ENCODE assay signal across 18 cellular contexts in genomic region chr9:125461501-125462190, GRCh38.
DNase-seq lines count a peak whose midpoint lies in the region; ATAC-seq, FAIRE-seq and TF ChIP-seq lines count a peak whose summit lies in the region.
"Had no signal": no experiment of that assay in that cellular context is flagged by ENCODE, and none has a peak within 500 bp of the region (broad histone marks: within the 10 kb centered on the region; RNA-seq: fewer than 3 reads in every experiment).

No MANE protein-coding gene starts in this region.

- H3K36me3 Mint-ChIP-seq in nephron (ENCODE audit: low read depth) = peaks cover 43% of the 10 kb centered on the region

- 0 out of 4 replicates have a peak overlapping the region, but pooled peaks of 1 of the 2 experiments have one; percentile 19 for H4K8ac ChIP-seq in IMR-90 (ENCODE audit: low read depth in 2 of 2, low read length in 2 of 2)

- peak overlapping the region; percentile 46; the same call in 1 of the 3 replicates for H2BK15ac ChIP-seq in IMR-90 (ENCODE audit: low read depth, low read length)

- H3K36me3 ChIP-seq in IMR-90 (ENCODE audit: control insufficient read depth, insufficient read depth, low read length) (no peaks in the 10 kb centered on the region), bronchial epithelial cell (ENCODE audit: control insufficient read depth, insufficient read depth, low read length) (peaks cover 2% of the 10 kb centered on the region), rectal smooth muscle tissue (ENCODE audit: control insufficient read depth, insufficient read depth, low read length) (peaks cover 3% of the 10 kb centered on the region), H7 (replicated peaks; ENCODE audit: control insufficient read depth, insufficient read depth, low read length) (no peaks in the 10 kb centered on the region; the same call in 1 of the 2 replicates)

- 86% methylated on average over 2 of the region's 8 CpGs; no CpG with 5 or more reads in 1 of the 2 experiments for WGBS in IMR-90 (ENCODE audit: extremely low coverage in 2 of 2, insufficient read length in 1 of 2), 2 experiments

- H2AK9ac ChIP-seq in IMR-90 (replicated peaks; ENCODE audit: low read depth, low read length, poor library complexity) = no peak overlapping the region

- peaks cover 28% of the 10 kb centered on the region for H3K4me1 Mint-ChIP-seq in nephron

- ATAC-seq in IMR-90 (ENCODE audit: low read depth) = no peak
- ATAC-seq in HG03280 (IDR thresholded peaks at IDR 0.05; ENCODE audit: unreplicated experiment) = no peak
- no peak for ATAC-seq in activated CD4-positive, CD25-positive, alpha-beta regulatory T cell treated with anti-CD3 and anti-CD28 coated beads, Interleukin-2, amount 50 U/mL, for 24 hours

- intact Hi-C loops in IMR-90 (cut with micrococcal nuclease) = loop anchor here (5.0 kb wide), 1 partner anchor 86 kb away; no protein-coding TSS in a partner anchor

- 0 out of 2 replicates have a peak overlapping the region, but pooled peaks have one; percentile 10 for H4K5ac ChIP-seq in IMR-90 (ENCODE audit: low read depth, low read length)

- dilution Hi-C loops in IMR-90 (cut with HindIII; ENCODE audit: low sequenced_read_pairs, unreplicated experiment) = no loop called here

- no peak for TF ChIP-seq RAD21 in IMR-90 (IDR thresholded peaks at IDR 0.05; ENCODE audit: low read length)

- H4K20me1 ChIP-seq in IMR-90 (ENCODE audit: insufficient read depth, low read length) = peaks cover 19% of the 10 kb centered on the region

- peak overlapping the region; percentile 39 for H2BK120ac ChIP-seq in IMR-90 (ENCODE audit: low read depth, low read length)

- no peak for DNase-seq in IMR-90
- DNase-seq in bronchial epithelial cell (ENCODE audit: low read depth) = no peak
- no peak for DNase-seq in NAMALWA (ENCODE audit: low spot score)
- DNase-seq in H7 = no peak
- DNase-seq: ACHN, Caco-2, DMS153, NCI-H2171 treated with DMSO at 0.1 percent for 48 hours, NCI-H446 treated with DMSO at 0.1 percent for 48 hours, NCI-H748 treated with DMSO at 0.1 percent for 48 hours, RPMI8226, SIG-M5 had no signal

- no peak overlapping the region; the same call in 1 of the 2 replicates for H3K4me2 ChIP-seq in IMR-90 (ENCODE audit: low read depth, low read length)

- peaks cover 3% of the 10 kb centered on the region for H3K9me3 ChIP-seq in IMR-90 (ENCODE audit: control insufficient read depth, insufficient read depth, low read length)

- H3K14ac ChIP-seq in IMR-90 (replicated peaks; ENCODE audit: low read depth, low read length) = peak overlapping the region; percentile 53; the same call in 1 of the 2 replicates

- peak overlapping the region; percentile 45; the same call in 1 of the 2 replicates for H4K91ac ChIP-seq in IMR-90 (ENCODE audit: insufficient read depth, low read depth, low read length)

- no peak for TF ChIP-seq POLR2A in IMR-90 (IDR thresholded peaks at IDR 0.05; ENCODE audit: low read depth, low read length)

- H3K56ac ChIP-seq in IMR-90 (ENCODE audit: extremely low read depth, insufficient read depth, low read length) = no peak overlapping the region

- H3K4me1 ChIP-seq in IMR-90 (ENCODE audit: control insufficient read depth, insufficient read depth, low read length) (peaks cover 17% of the 10 kb centered on the region), rectal smooth muscle tissue (ENCODE audit: control insufficient read depth, insufficient read depth, low read length) (no peaks in the 10 kb centered on the region)

- BruUV-seq in IMR-90 (replicated peaks; lab: Mats Ljungman, UMichigan) = no TSS peak

- peak overlapping the region; percentile 7; the same call in 1 of the 2 replicates for H3K27ac ChIP-seq in IMR-90 (ENCODE audit: insufficient read depth, low read length)
- peak overlapping the region; percentile 27 for H3K27ac ChIP-seq in rectal smooth muscle tissue (ENCODE audit: low read depth, low read length)

- H3K9ac ChIP-seq in IMR-90 (ENCODE audit: low read depth, low read length) (no peak overlapping the region), rectal smooth muscle tissue (ENCODE audit: low read length) (no peak overlapping the region)

- peak overlapping the region; percentile 67 to 86 (median 70) for H3K27ac Mint-ChIP-seq in nephron

- peak; percentile 32 for FAIRE-seq in bronchial epithelial cell (lab: Jason Lieb, UNC)
- FAIRE-seq: GM12892, HTR-8/SVneo had no signal

- TF ChIP-seq CTCF in IMR-90 (conservative IDR thresholded peaks at IDR 0.05; ENCODE audit: low read depth, low read length) = no peak
- TF ChIP-seq CTCF in bronchial epithelial cell (IDR thresholded peaks at IDR 0.05; ENCODE audit: insufficient read depth, low read length, severe bottlenecking) = no peak
- TF ChIP-seq CTCF in nephron (IDR thresholded peaks at IDR 0.05; ENCODE audit: unreplicated experiment in 3 of 3) = no peak

- CTCF ChIA-PET in IMR-90 (lab: Yijun Ruan, JAX) = interaction anchor here (1.4 kb wide), 1 partner anchor 12 kb away, joined by 3 read pairs; no protein-coding TSS in a partner anchor

- H3K4me3 ChIP-seq in IMR-90 (ENCODE audit: insufficient read depth, low read depth, low read length) (no peak overlapping the region), bronchial epithelial cell (ENCODE audit: low read depth, low read length) (no peak overlapping the region), rectal smooth muscle tissue (ENCODE audit: low read length) (no peak overlapping the region), H7 (ENCODE audit: insufficient read depth, low read depth, low read length) (no peak overlapping the region)

- H3K27me3 ChIP-seq in IMR-90 (ENCODE audit: control insufficient read depth, insufficient read depth, low read length) = no peaks in the 10 kb centered on the region
- no peaks in the 10 kb centered on the region for H3K27me3 ChIP-seq in bronchial epithelial cell (ENCODE audit: control insufficient read depth, insufficient read depth, low read length)
- no peaks in the 10 kb centered on the region for H3K27me3 ChIP-seq in rectal smooth muscle tissue (ENCODE audit: control insufficient read depth, insufficient read depth, low read length)
- H3K27me3 ChIP-seq in H7 (ENCODE audit: control insufficient read depth, insufficient read depth, low read length) = no peaks in the 10 kb centered on the region

- H3K9me3 Mint-ChIP-seq in nephron = peaks cover 24% of the 10 kb centered on the region

- H3K79me1 ChIP-seq in IMR-90 (ENCODE audit: low read depth in 1 of 2, low read length in 2 of 2) = peaks cover 3 to 27% of the 10 kb centered on the region in 2 experiments; a peak in 2 of 4 replicates

- no peak overlapping the region for H2AFZ ChIP-seq in IMR-90 (replicated peaks; ENCODE audit: low read length, poor library complexity)

- H3K23ac ChIP-seq in IMR-90 (ENCODE audit: low read depth, low read length) = 0 out of 2 replicates have a peak overlapping the region, but pooled peaks have one; percentile 2

- peak overlapping the region; percentile 77; the same call in 1 of the 2 replicates for H2AK5ac ChIP-seq in IMR-90 (ENCODE audit: low read depth, low read length)

- no peaks in the 10 kb centered on the region for H3K27me3 Mint-ChIP-seq in nephron (ENCODE audit: low read depth)

- H3K18ac ChIP-seq in IMR-90 (ENCODE audit: low read depth, low read length) = peak overlapping the region; percentile 38; the same call in 1 of the 2 replicates

- peak overlapping the region; percentile 99 for H2BK5ac ChIP-seq in IMR-90 (ENCODE audit: low read depth, low read length, poor library complexity, severe bottlenecking)

- H3K4ac ChIP-seq in IMR-90 (ENCODE audit: low read depth, low read length) = peak overlapping the region; percentile 67

- in situ Hi-C loops in IMR-90 (cut with MboI; ENCODE audit: low sequenced_read_pairs) = no loop called here

- POLR2A ChIA-PET in IMR-90 (lab: Charles Lee; ENCODE audit: unreplicated experiment) = no interaction called here

- no peak overlapping the region for H3K4me3 Mint-ChIP-seq in nephron

- peak overlapping the region; percentile 78; the same call in 1 of the 2 replicates for H2BK20ac ChIP-seq in IMR-90 (ENCODE audit: low read depth, low read length)

- H3K9me1 ChIP-seq in IMR-90 (ENCODE audit: insufficient read depth, low read length) = peaks cover 26% of the 10 kb centered on the region

TF ChIP-seq in IMR-90, 13 proteins besides CTCF, POLR2A, EP300 and RAD21:
- TF ChIP-seq RFX5 (IDR thresholded peaks at IDR 0.05; ENCODE audit: low read depth, low read length) (no peak), FOS (IDR thresholded peaks at IDR 0.05; ENCODE audit: low read depth, low read length) (no peak), MAFK (IDR thresholded peaks at IDR 0.05; ENCODE audit: low read depth, low read length) (no peak), ELK1 (IDR thresholded peaks at IDR 0.05; ENCODE audit: borderline replicate concordance, low read depth, low read length) (no peak), SMC3 (IDR thresholded peaks at IDR 0.05; ENCODE audit: low read depth, low read length) (no peak)
